Comparison of ENCODE assay signal across 25 cellular contexts in the genomic region with DNA sequence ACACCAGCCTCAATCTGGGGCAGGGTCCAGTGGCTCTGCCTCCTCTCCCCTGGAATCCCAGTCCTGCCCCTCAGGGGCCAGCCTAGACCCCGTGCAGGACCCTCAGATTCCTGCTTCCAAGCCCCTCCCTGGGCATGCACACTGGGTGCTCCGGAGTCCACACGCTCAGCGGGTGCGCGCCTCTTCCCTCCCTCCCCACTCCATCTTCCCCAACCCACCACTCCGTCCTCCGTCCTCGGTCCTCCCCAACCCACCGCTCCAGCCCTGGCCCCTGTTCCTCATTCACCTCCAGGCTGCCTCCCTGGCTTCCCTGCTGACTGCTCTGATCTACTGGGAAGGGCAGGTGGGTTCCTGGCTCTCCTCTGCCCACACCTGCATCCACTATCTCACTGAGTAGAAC.
"Had no signal": no experiment of that assay in that cellular context is flagged by ENCODE, and none has a peak within 500 bp of the region (broad histone marks: within the 10 kb centered on the region; RNA-seq: fewer than 3 reads in every experiment).

No MANE protein-coding gene starts in this region.

- H3K4me1 Mint-ChIP-seq: activated CD4-positive, alpha-beta T cell treated with anti-CD3 and anti-CD28 coated beads, Interleukin-2, amount 10 ng/mL, durations not matched to agents 24 days and 14 days; activated naive CD4-positive, alpha-beta T cell treated with anti-CD3 and anti-CD28 coated beads, Interleukin-2, amount 10 ng/mL, durations not matched to agents 7 days and 5 days; neural crest cell had no signal

- H3K4me3 Mint-ChIP-seq: activated CD4-positive, alpha-beta T cell treated with anti-CD3 and anti-CD28 coated beads, Interleukin-2, amount 10 ng/mL, durations not matched to agents 24 days and 14 days; activated CD8-positive, alpha-beta memory T cell treated with anti-CD3 and anti-CD28 coated beads, Interleukin-2, amount 10 ng/mL, durations not matched to agents 7 days and 5 days; activated CD8-positive, alpha-beta T cell treated with anti-CD3 and anti-CD28 coated beads for 36 hours; activated naive CD4-positive, alpha-beta T cell treated with anti-CD3 and anti-CD28 coated beads, Interleukin-2, amount 10 ng/mL, durations not matched to agents 7 days and 5 days; brain; effector memory CD8-positive, alpha-beta T cell; naive thymus-derived CD8-positive, alpha-beta T cell; neural crest cell; stimulated activated naive CD8-positive, alpha-beta T cell treated with anti-CD3 and anti-CD28 coated beads, Interleukin-15, Interleukin-2, amounts not matched to agents 100 ng/mL and 50 ng/mL, for 24 hours; T-helper 1 cell treated with Interleukin-12 subunit alpha and Interleukin-12 subunit beta and Interleukin-4 antibody, amounts not matched to agents 30 μg/mL and 1 μg/mL, for 36 hours had no signal

- DNase-seq: activated CD4-positive, alpha-beta T cell treated with anti-CD3 and anti-CD28 coated beads, Interleukin-2, amount 10 ng/mL, durations not matched to agents 24 days and 14 days; activated CD4-positive, CD25-positive, alpha-beta regulatory T cell treated with anti-CD3 and anti-CD28 coated beads, Interleukin-2, amount 50 U/mL, for 72 hours; activated CD8-positive, alpha-beta memory T cell treated with anti-CD3 and anti-CD28 coated beads, Interleukin-2, amount 10 ng/mL, durations not matched to agents 7 days and 5 days; activated CD8-positive, alpha-beta T cell treated with anti-CD3 and anti-CD28 coated beads for 36 hours; activated effector memory CD4-positive, alpha-beta T cell treated with anti-CD3 and anti-CD28 coated beads, Interleukin-2, amount 50 U/mL, for 16 hours; activated naive CD4-positive, alpha-beta T cell treated with anti-CD3 and anti-CD28 coated beads, Interleukin-2, amount 10 ng/mL, durations not matched to agents 7 days and 5 days; adrenal gland; cortex of kidney; effector memory CD8-positive, alpha-beta T cell; hippocampal formation; left colon; midbrain; naive thymus-derived CD8-positive, alpha-beta T cell; nucleus accumbens; stimulated activated CD4-positive, alpha-beta T cell treated with anti-CD3 and anti-CD28 coated beads, Interleukin-12 subunit alpha, Interleukin-12 subunit beta, amount 100 ng/mL, for 4 hours; stimulated activated CD4-positive, alpha-beta T cell treated with anti-CD3 and anti-CD28 coated beads, Interleukin-4, amount 100 ng/mL, for 1 hour; SW 1271; trophoblast cell; uterus had no signal

- H3K27ac Mint-ChIP-seq: activated CD4-positive, alpha-beta T cell treated with anti-CD3 and anti-CD28 coated beads, Interleukin-2, amount 10 ng/mL, durations not matched to agents 24 days and 14 days; activated CD8-positive, alpha-beta memory T cell treated with anti-CD3 and anti-CD28 coated beads, Interleukin-2, amount 10 ng/mL, durations not matched to agents 7 days and 5 days; activated CD8-positive, alpha-beta T cell treated with anti-CD3 and anti-CD28 coated beads for 36 hours; activated naive CD4-positive, alpha-beta T cell treated with anti-CD3 and anti-CD28 coated beads, Interleukin-2, amount 10 ng/mL, durations not matched to agents 7 days and 5 days; effector memory CD8-positive, alpha-beta T cell; stimulated activated naive CD8-positive, alpha-beta T cell treated with anti-CD3 and anti-CD28 coated beads, Interleukin-15, Interleukin-2, amounts not matched to agents 100 ng/mL and 50 ng/mL, for 24 hours; T-helper 1 cell treated with Interleukin-12 subunit alpha and Interleukin-12 subunit beta and Interleukin-4 antibody, amounts not matched to agents 30 μg/mL and 1 μg/mL, for 36 hours had no signal

- H3K9me3 Mint-ChIP-seq: activated CD4-positive, alpha-beta T cell treated with anti-CD3 and anti-CD28 coated beads, Interleukin-2, amount 10 ng/mL, durations not matched to agents 24 days and 14 days; activated CD8-positive, alpha-beta T cell treated with anti-CD3 and anti-CD28 coated beads for 36 hours; activated naive CD4-positive, alpha-beta T cell treated with anti-CD3 and anti-CD28 coated beads, Interleukin-2, amount 10 ng/mL, durations not matched to agents 7 days and 5 days; effector memory CD8-positive, alpha-beta T cell; naive thymus-derived CD8-positive, alpha-beta T cell; neural crest cell; stimulated activated naive CD8-positive, alpha-beta T cell treated with anti-CD3 and anti-CD28 coated beads, Interleukin-15, Interleukin-2, amounts not matched to agents 100 ng/mL and 50 ng/mL, for 24 hours; T-helper 1 cell treated with Interleukin-12 subunit alpha and Interleukin-12 subunit beta and Interleukin-4 antibody, amounts not matched to agents 30 μg/mL and 1 μg/mL, for 36 hours had no signal

- ATAC-seq: activated CD8-positive, alpha-beta memory T cell treated with anti-CD3 and anti-CD28 coated beads, Interleukin-2, amount 10 ng/mL, durations not matched to agents 7 days and 5 days; activated CD8-positive, alpha-beta T cell treated with anti-CD3 and anti-CD28 coated beads for 36 hours; effector memory CD8-positive, alpha-beta T cell; gastroesophageal sphincter; left colon; naive thymus-derived CD8-positive, alpha-beta T cell; right lobe of liver had no signal

- H3K27me3 Mint-ChIP-seq: activated CD4-positive, alpha-beta T cell treated with anti-CD3 and anti-CD28 coated beads, Interleukin-2, amount 10 ng/mL, durations not matched to agents 24 days and 14 days; activated CD8-positive, alpha-beta memory T cell treated with anti-CD3 and anti-CD28 coated beads, Interleukin-2, amount 10 ng/mL, durations not matched to agents 7 days and 5 days; activated CD8-positive, alpha-beta T cell treated with anti-CD3 and anti-CD28 coated beads for 36 hours; activated naive CD4-positive, alpha-beta T cell treated with anti-CD3 and anti-CD28 coated beads, Interleukin-2, amount 10 ng/mL, durations not matched to agents 7 days and 5 days; brain; effector memory CD8-positive, alpha-beta T cell; naive thymus-derived CD8-positive, alpha-beta T cell; stimulated activated naive CD8-positive, alpha-beta T cell treated with anti-CD3 and anti-CD28 coated beads, Interleukin-15, Interleukin-2, amounts not matched to agents 100 ng/mL and 50 ng/mL, for 24 hours had no signal
